ENCODE assay signal across 23 cellular contexts in genomic region chr1:166740668-166741276, GRCh38.
"Had no signal": no experiment of that assay in that cellular context is flagged by ENCODE, and none has a peak within 500 bp of the region (broad histone marks: within the 10 kb centered on the region; RNA-seq: fewer than 3 reads in every experiment).

No MANE protein-coding gene starts in this region.

- ATAC-seq: effector memory CD8-positive, alpha-beta T cell; esophagus mucosa; natural killer cell had no signal

- H3K27ac ChIP-seq: dorsolateral prefrontal cortex, tibial artery had no signal

- H3K4me3 Mint-ChIP-seq: activated CD4-positive, alpha-beta memory T cell treated with anti-CD3 and anti-CD28 coated beads, Interleukin-2, amount 10 ng/mL, durations not matched to agents 7 days and 5 days; activated CD4-positive, alpha-beta T cell treated with anti-CD3 and anti-CD28 coated beads, Interleukin-2, amount 10 ng/mL, durations not matched to agents 24 days and 14 days; activated naive CD4-positive, alpha-beta T cell treated with anti-CD3 and anti-CD28 coated beads, Interleukin-2, amount 50 U/mL, for 24 hours; activated T-helper 1 cell treated with anti-CD3 and anti-CD28 coated beads, Interleukin-12 subunit alpha, Interleukin-12 subunit beta, Interleukin-2, Interleukin-4 antibody, amounts not matched to agents 30 ng/mL and 10 ng/mL and 1 ng/mL, durations not matched to agents 14 hours and 24 hours and 36 hours; central memory CD8-positive, alpha-beta T cell; effector memory CD8-positive, alpha-beta T cell; natural killer cell; T-helper 1 cell treated with Interleukin-12 subunit alpha and Interleukin-12 subunit beta and Interleukin-4 antibody, amounts not matched to agents 30 μg/mL and 1 μg/mL, for 36 hours had no signal

- H3K4me3 ChIP-seq: dorsolateral prefrontal cortex, tibial artery had no signal

- H3K9me3 Mint-ChIP-seq: activated CD4-positive, alpha-beta T cell treated with anti-CD3 and anti-CD28 coated beads, Interleukin-2, amount 10 ng/mL, durations not matched to agents 24 days and 14 days had no signal

- H3K27me3 ChIP-seq: dorsolateral prefrontal cortex, tibial artery had no signal

- H3K4me1 Mint-ChIP-seq: activated CD4-positive, alpha-beta memory T cell treated with anti-CD3 and anti-CD28 coated beads, Interleukin-2, amount 10 ng/mL, durations not matched to agents 7 days and 5 days; activated CD4-positive, alpha-beta T cell treated with anti-CD3 and anti-CD28 coated beads, Interleukin-2, amount 10 ng/mL, durations not matched to agents 24 days and 14 days; activated naive CD4-positive, alpha-beta T cell treated with anti-CD3 and anti-CD28 coated beads, Interleukin-2, amount 50 U/mL, for 24 hours; central memory CD8-positive, alpha-beta T cell; natural killer cell had no signal

- H3K27me3 Mint-ChIP-seq: activated CD4-positive, alpha-beta memory T cell treated with anti-CD3 and anti-CD28 coated beads, Interleukin-2, amount 10 ng/mL, durations not matched to agents 7 days and 5 days; activated CD4-positive, alpha-beta T cell treated with anti-CD3 and anti-CD28 coated beads, Interleukin-2, amount 10 ng/mL, durations not matched to agents 24 days and 14 days; progenitor cell of endocrine pancreas had no signal

- H3K4me1 ChIP-seq: tibial artery had no signal

- H3K36me3 ChIP-seq: tibial artery had no signal

- DNase-seq: activated CD4-positive, alpha-beta memory T cell treated with anti-CD3 and anti-CD28 coated beads, Interleukin-2, amount 10 ng/mL, durations not matched to agents 7 days and 5 days; activated CD4-positive, alpha-beta T cell treated with anti-CD3 and anti-CD28 coated beads, Interleukin-2, amount 10 ng/mL, durations not matched to agents 24 days and 14 days; activated CD4-positive, CD25-positive, alpha-beta regulatory T cell; activated gamma-delta T cell; dorsolateral prefrontal cortex; effector memory CD8-positive, alpha-beta T cell; glutamatergic neuron; hippocampal formation; midbrain; natural killer cell; retina; stimulated activated CD4-positive, alpha-beta T cell treated with anti-CD3 and anti-CD28 coated beads, Interleukin-2, amount 100 ng/mL, for 48 hours; stimulated activated CD8-positive, alpha-beta memory T cell treated with anti-CD3 and anti-CD28 coated beads, Interleukin-4, amount 100 ng/mL, for 48 hours; stimulated activated naive CD4-positive, alpha-beta T cell; substantia nigra; T1000; tibial artery had no signal

- H3K27ac Mint-ChIP-seq: activated CD4-positive, alpha-beta memory T cell treated with anti-CD3 and anti-CD28 coated beads, Interleukin-2, amount 10 ng/mL, durations not matched to agents 7 days and 5 days; activated CD4-positive, alpha-beta T cell treated with anti-CD3 and anti-CD28 coated beads, Interleukin-2, amount 10 ng/mL, durations not matched to agents 24 days and 14 days; activated naive CD4-positive, alpha-beta T cell treated with anti-CD3 and anti-CD28 coated beads, Interleukin-2, amount 50 U/mL, for 24 hours; activated T-helper 1 cell treated with anti-CD3 and anti-CD28 coated beads, Interleukin-12 subunit alpha, Interleukin-12 subunit beta, Interleukin-2, Interleukin-4 antibody, amounts not matched to agents 30 ng/mL and 10 ng/mL and 1 ng/mL, durations not matched to agents 14 hours and 24 hours and 36 hours; effector memory CD8-positive, alpha-beta T cell; natural killer cell; progenitor cell of endocrine pancreas; T-helper 1 cell treated with Interleukin-12 subunit alpha and Interleukin-12 subunit beta and Interleukin-4 antibody, amounts not matched to agents 30 μg/mL and 1 μg/mL, for 36 hours had no signal
